ENCODE assay signal across 1 cellular context in the genomic region with DNA sequence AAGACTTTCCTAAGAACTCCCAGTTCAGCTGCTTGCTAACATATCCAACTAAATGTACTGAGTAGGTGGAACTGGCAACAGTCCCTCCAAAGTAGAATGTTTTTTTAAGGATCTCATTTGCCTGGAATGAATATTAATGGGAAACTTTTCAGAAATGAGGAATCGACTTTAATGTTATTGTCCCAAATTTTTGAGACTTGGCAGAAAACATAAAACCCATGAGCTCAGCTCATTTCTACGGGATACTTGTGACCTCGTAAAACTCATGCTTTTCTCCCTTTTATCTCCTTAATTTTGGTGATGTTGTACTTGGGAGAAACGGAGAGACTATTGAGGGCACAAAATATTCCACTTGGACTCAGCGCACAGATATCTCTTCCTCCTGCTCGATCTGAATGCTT.
TF ChIP-seq lines count a peak whose summit lies in the region.

No MANE protein-coding gene starts in this region.

TF ChIP-seq in GM23338, 12 proteins besides CTCF, POLR2A, EP300 and RAD21 (continued from another document):
- TF ChIP-seq, protein P1, sequence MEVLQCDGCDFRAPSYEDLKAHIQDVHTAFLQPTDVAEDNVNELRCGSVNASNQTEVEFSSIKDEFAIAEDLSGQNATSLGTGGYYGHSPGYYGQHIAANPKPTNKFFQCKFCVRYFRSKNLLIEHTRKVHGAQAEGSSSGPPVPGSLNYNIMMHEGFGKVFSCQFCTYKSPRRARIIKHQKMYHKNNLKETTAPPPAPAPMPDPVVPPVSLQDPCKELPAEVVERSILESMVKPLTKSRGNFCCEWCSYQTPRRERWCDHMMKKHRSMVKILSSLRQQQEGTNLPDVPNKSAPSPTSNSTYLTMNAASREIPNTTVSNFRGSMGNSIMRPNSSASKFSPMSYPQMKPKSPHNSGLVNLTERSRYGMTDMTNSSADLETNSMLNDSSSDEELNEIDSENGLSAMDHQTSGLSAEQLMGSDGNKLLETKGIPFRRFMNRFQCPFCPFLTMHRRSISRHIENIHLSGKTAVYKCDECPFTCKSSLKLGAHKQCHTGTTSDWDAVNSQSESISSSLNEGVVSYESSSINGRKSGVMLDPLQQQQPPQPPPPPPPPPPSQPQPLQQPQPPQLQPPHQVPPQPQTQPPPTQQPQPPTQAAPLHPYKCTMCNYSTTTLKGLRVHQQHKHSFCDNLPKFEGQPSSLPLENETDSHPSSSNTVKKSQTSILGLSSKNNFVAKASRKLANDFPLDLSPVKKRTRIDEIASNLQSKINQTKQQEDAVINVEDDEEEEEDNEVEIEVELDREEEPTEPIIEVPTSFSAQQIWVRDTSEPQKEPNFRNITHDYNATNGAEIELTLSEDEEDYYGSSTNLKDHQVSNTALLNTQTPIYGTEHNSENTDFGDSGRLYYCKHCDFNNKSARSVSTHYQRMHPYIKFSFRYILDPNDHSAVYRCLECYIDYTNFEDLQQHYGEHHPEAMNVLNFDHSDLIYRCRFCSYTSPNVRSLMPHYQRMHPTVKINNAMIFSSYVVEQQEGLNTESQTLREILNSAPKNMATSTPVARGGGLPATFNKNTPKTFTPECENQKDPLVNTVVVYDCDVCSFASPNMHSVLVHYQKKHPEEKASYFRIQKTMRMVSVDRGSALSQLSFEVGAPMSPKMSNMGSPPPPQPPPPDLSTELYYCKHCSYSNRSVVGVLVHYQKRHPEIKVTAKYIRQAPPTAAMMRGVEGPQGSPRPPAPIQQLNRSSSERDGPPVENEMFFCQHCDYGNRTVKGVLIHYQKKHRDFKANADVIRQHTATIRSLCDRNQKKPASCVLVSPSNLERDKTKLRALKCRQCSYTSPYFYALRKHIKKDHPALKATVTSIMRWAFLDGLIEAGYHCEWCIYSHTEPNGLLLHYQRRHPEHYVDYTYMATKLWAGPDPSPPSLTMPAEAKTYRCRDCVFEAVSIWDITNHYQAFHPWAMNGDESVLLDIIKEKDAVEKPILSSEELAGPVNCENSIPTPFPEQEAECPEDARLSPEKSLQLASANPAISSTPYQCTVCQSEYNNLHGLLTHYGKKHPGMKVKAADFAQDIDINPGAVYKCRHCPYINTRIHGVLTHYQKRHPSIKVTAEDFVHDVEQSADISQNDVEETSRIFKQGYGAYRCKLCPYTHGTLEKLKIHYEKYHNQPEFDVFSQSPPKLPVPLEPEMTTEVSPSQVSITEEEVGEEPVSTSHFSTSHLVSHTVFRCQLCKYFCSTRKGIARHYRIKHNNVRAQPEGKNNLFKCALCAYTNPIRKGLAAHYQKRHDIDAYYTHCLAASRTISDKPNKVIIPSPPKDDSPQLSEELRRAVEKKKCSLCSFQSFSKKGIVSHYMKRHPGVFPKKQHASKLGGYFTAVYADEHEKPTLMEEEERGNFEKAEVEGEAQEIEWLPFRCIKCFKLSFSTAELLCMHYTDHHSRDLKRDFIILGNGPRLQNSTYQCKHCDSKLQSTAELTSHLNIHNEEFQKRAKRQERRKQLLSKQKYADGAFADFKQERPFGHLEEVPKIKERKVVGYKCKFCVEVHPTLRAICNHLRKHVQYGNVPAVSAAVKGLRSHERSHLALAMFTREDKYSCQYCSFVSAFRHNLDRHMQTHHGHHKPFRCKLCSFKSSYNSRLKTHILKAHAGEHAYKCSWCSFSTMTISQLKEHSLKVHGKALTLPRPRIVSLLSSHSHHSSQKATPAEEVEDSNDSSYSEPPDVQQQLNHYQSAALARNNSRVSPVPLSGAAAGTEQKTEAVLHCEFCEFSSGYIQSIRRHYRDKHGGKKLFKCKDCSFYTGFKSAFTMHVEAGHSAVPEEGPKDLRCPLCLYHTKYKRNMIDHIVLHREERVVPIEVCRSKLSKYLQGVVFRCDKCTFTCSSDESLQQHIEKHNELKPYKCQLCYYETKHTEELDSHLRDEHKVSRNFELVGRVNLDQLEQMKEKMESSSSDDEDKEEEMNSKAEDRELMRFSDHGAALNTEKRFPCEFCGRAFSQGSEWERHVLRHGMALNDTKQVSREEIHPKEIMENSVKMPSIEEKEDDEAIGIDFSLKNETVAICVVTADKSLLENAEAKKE (CRISPR knock-in tag; IDR thresholded peaks at IDR 0.05), result no peak
- TF ChIP-seq POLR2AphosphoS5 (IDR thresholded peaks at IDR 0.05; ENCODE audit: low read depth) (no peak), ETS1 (IDR thresholded peaks at IDR 0.05) (no peak), NANOG (IDR thresholded peaks at IDR 0.05; ENCODE audit: borderline replicate concordance) (no peak), JUNB (IDR thresholded peaks at IDR 0.05; ENCODE audit: unreplicated experiment) (no peak), ZNF114 (CRISPR knock-in tag; IDR thresholded peaks at IDR 0.05) (no peak)
